ENCODE assay signal across 39 cellular contexts in genomic region chr16:61261315-61261714, GRCh38.
"Had no signal": no experiment of that assay in that cellular context is flagged by ENCODE, and none has a peak within 500 bp of the region (broad histone marks: within the 10 kb centered on the region; RNA-seq: fewer than 3 reads in every experiment).

No MANE protein-coding gene starts in this region.

- H3K27me3 Mint-ChIP-seq: activated naive CD4-positive, alpha-beta T cell treated with anti-CD3 and anti-CD28 coated beads, Interleukin-2, amount 10 ng/mL, durations not matched to agents 7 days and 5 days; activated naive CD4-positive, alpha-beta T cell treated with anti-CD3 and anti-CD28 coated beads, Interleukin-2, amount 50 U/mL, for 24 hours; activated naive CD8-positive, alpha-beta T cell; activated naive CD8-positive, alpha-beta T cell treated with anti-CD3 and anti-CD28 coated beads for 36 hours; activated naive CD8-positive, alpha-beta T cell treated with anti-CD3 and anti-CD28 coated beads, Interleukin-2, amount 10 ng/mL, durations not matched to agents 7 days and 5 days; activated naive CD8-positive, alpha-beta T cell treated with anti-CD3 and anti-CD28 coated beads, Interleukin-2, amount 50 U/mL, for 24 hours; activated T-cell treated with anti-CD3 and anti-CD28 coated beads, Interleukin-2, amount 50 U/mL, for 24 hours; activated T-helper 17 cell treated with anti-CD3 and anti-CD28 coated beads, Interleukin-2, amount 50 U/mL, for 72 hours; brain; central memory CD8-positive, alpha-beta T cell had no signal

- H3K36me3 ChIP-seq: adrenal gland, ascending aorta, brain microvascular endothelial cell, breast epithelium, cardiac muscle cell had no signal

- H3K27me3 ChIP-seq: adrenal gland, ascending aorta, body of pancreas, brain microvascular endothelial cell, breast epithelium, cardiac muscle cell had no signal

- H3K4me3 Mint-ChIP-seq: activated naive CD4-positive, alpha-beta T cell treated with anti-CD3 and anti-CD28 coated beads for 36 hours; activated naive CD4-positive, alpha-beta T cell treated with anti-CD3 and anti-CD28 coated beads, Interleukin-2, amount 10 ng/mL, durations not matched to agents 7 days and 5 days; activated naive CD4-positive, alpha-beta T cell treated with anti-CD3 and anti-CD28 coated beads, Interleukin-2, amount 50 U/mL, for 24 hours; activated naive CD8-positive, alpha-beta T cell; activated naive CD8-positive, alpha-beta T cell treated with anti-CD3 and anti-CD28 coated beads for 36 hours; activated naive CD8-positive, alpha-beta T cell treated with anti-CD3 and anti-CD28 coated beads, Interleukin-2, amount 10 ng/mL, durations not matched to agents 7 days and 5 days; activated naive CD8-positive, alpha-beta T cell treated with anti-CD3 and anti-CD28 coated beads, Interleukin-2, amount 50 U/mL, for 24 hours; activated T-cell treated with anti-CD3 and anti-CD28 coated beads, Interleukin-2, amount 50 U/mL, for 24 hours; activated T-cell treated with anti-CD3 and anti-CD28 coated beads, Interleukin-2, amount 50 U/mL, for 4 hours; activated T-cell treated with anti-CD3 and anti-CD28 coated beads, Interleukin-2, amount 50 U/mL, for 72 hours; activated T-helper 1 cell treated with anti-CD3 and anti-CD28 coated beads, Interleukin-12 subunit alpha, Interleukin-12 subunit beta, Interleukin-2, Interleukin-4 antibody, amounts not matched to agents 30 ng/mL and 10 ng/mL and 1 ng/mL, durations not matched to agents 14 hours and 24 hours and 36 hours; activated T-helper 17 cell treated with anti-CD3 and anti-CD28 coated beads, Interleukin-2, amount 50 U/mL, for 72 hours; brain; central memory CD8-positive, alpha-beta T cell had no signal

- H3K4me3 ChIP-seq: adrenal gland, ascending aorta, body of pancreas, breast epithelium, cardiac muscle cell had no signal

- H3K4me1 Mint-ChIP-seq: activated naive CD4-positive, alpha-beta T cell treated with anti-CD3 and anti-CD28 coated beads, Interleukin-2, amount 10 ng/mL, durations not matched to agents 7 days and 5 days; activated naive CD4-positive, alpha-beta T cell treated with anti-CD3 and anti-CD28 coated beads, Interleukin-2, amount 50 U/mL, for 24 hours; activated naive CD8-positive, alpha-beta T cell treated with anti-CD3 and anti-CD28 coated beads for 36 hours; activated naive CD8-positive, alpha-beta T cell treated with anti-CD3 and anti-CD28 coated beads, Interleukin-2, amount 10 ng/mL, durations not matched to agents 7 days and 5 days; activated naive CD8-positive, alpha-beta T cell treated with anti-CD3 and anti-CD28 coated beads, Interleukin-2, amount 50 U/mL, for 24 hours; activated T-helper 17 cell treated with anti-CD3 and anti-CD28 coated beads, Interleukin-2, amount 50 U/mL, for 72 hours; brain; central memory CD8-positive, alpha-beta T cell had no signal

- DNase-seq: activated effector memory CD4-positive, alpha-beta T cell treated with anti-CD3 and anti-CD28 coated beads, Interleukin-2, amount 50 U/mL, for 16 hours; activated effector memory CD4-positive, alpha-beta T cell treated with Interleukin-2 at 50 U/mL for 16 hours; activated gamma-delta T cell; activated gamma-delta T cell treated with Interleukin-2 at 50 U/mL for 16 hours; activated naive CD4-positive, alpha-beta T cell; activated naive CD4-positive, alpha-beta T cell treated with anti-CD3 and anti-CD28 coated beads for 36 hours; activated naive CD4-positive, alpha-beta T cell treated with anti-CD3 and anti-CD28 coated beads, Interleukin-2, amount 10 ng/mL, durations not matched to agents 7 days and 5 days; activated naive CD4-positive, alpha-beta T cell treated with anti-CD3 and anti-CD28 coated beads, Interleukin-2, amount 50 U/mL, for 16 hours; activated naive CD4-positive, alpha-beta T cell treated with Interleukin-2 at 50 U/mL for 16 hours; activated naive CD8-positive, alpha-beta T cell treated with anti-CD3 and anti-CD28 coated beads for 36 hours; activated naive CD8-positive, alpha-beta T cell treated with anti-CD3 and anti-CD28 coated beads, Interleukin-2, amount 10 ng/mL, durations not matched to agents 7 days and 5 days; activated naive CD8-positive, alpha-beta T cell treated with anti-CD3 and anti-CD28 coated beads, Interleukin-2, amount 50 U/mL, for 24 hours; activated T-cell treated with anti-CD3 and anti-CD28 coated beads, Interleukin-2, amount 50 U/mL, for 24 hours; activated T-cell treated with anti-CD3 and anti-CD28 coated beads, Interleukin-2, amount 50 U/mL, for 4 hours; activated T-cell treated with anti-CD3 and anti-CD28 coated beads, Interleukin-2, amount 50 U/mL, for 48 hours; activated T-cell treated with anti-CD3 and anti-CD28 coated beads, Interleukin-2, amount 50 U/mL, for 72 hours; adrenal gland; amniotic stem cell; amygdala; anterior cingulate cortex; aorta; body of pancreas; brain microvascular endothelial cell; caudate nucleus; central memory CD4-positive, alpha-beta T cell; cerebellar nuclear complex had no signal

- FAIRE-seq: astrocyte, bronchial epithelial cell had no signal

- H3K4me1 ChIP-seq: adrenal gland, ascending aorta, body of pancreas, breast epithelium had no signal

- H3K36me3 Mint-ChIP-seq: activated naive CD4-positive, alpha-beta T cell treated with anti-CD3 and anti-CD28 coated beads, Interleukin-2, amount 10 ng/mL, durations not matched to agents 7 days and 5 days; activated naive CD4-positive, alpha-beta T cell treated with anti-CD3 and anti-CD28 coated beads, Interleukin-2, amount 50 U/mL, for 24 hours; activated naive CD8-positive, alpha-beta T cell; activated naive CD8-positive, alpha-beta T cell treated with anti-CD3 and anti-CD28 coated beads for 36 hours; activated naive CD8-positive, alpha-beta T cell treated with anti-CD3 and anti-CD28 coated beads, Interleukin-2, amount 10 ng/mL, durations not matched to agents 7 days and 5 days; brain had no signal

- H3K27ac Mint-ChIP-seq: activated naive CD4-positive, alpha-beta T cell treated with anti-CD3 and anti-CD28 coated beads for 36 hours; activated naive CD4-positive, alpha-beta T cell treated with anti-CD3 and anti-CD28 coated beads, Interleukin-2, amount 10 ng/mL, durations not matched to agents 7 days and 5 days; activated naive CD4-positive, alpha-beta T cell treated with anti-CD3 and anti-CD28 coated beads, Interleukin-2, amount 50 U/mL, for 24 hours; activated naive CD4-positive, alpha-beta T cell treated with anti-CD3 and anti-CD28 coated beads, Interleukin-2, amount 50 U/mL, for 72 hours; activated naive CD8-positive, alpha-beta T cell; activated naive CD8-positive, alpha-beta T cell treated with anti-CD3 and anti-CD28 coated beads for 36 hours; activated naive CD8-positive, alpha-beta T cell treated with anti-CD3 and anti-CD28 coated beads, Interleukin-2, amount 10 ng/mL, durations not matched to agents 7 days and 5 days; activated naive CD8-positive, alpha-beta T cell treated with anti-CD3 and anti-CD28 coated beads, Interleukin-2, amount 50 U/mL, for 24 hours; activated T-cell treated with anti-CD3 and anti-CD28 coated beads, Interleukin-2, amount 50 U/mL, for 24 hours; activated T-cell treated with anti-CD3 and anti-CD28 coated beads, Interleukin-2, amount 50 U/mL, for 72 hours; activated T-helper 1 cell treated with anti-CD3 and anti-CD28 coated beads, Interleukin-12 subunit alpha, Interleukin-12 subunit beta, Interleukin-2, Interleukin-4 antibody, amounts not matched to agents 30 ng/mL and 10 ng/mL and 1 ng/mL, durations not matched to agents 14 hours and 24 hours and 36 hours; activated T-helper 17 cell treated with anti-CD3 and anti-CD28 coated beads, Interleukin-2, amount 50 U/mL, for 72 hours; activated T-helper 2 cell treated with anti-CD3 and anti-CD28 coated beads, Interferon-gamma antibody, Interleukin-2, Interleukin-4, amounts not matched to agents 10 μg/mL and 5 μg/mL and 100 μg/mL, durations not matched to agents 14 hours and 24 hours and 36 hours; brain had no signal

- H3K9me3 ChIP-seq: adrenal gland, ascending aorta, body of pancreas, breast epithelium had no signal

- ATAC-seq: activated naive CD4-positive, alpha-beta T cell treated with anti-CD3 and anti-CD28 coated beads, Interleukin-2, amount 50 U/mL, for 72 hours; activated naive CD8-positive, alpha-beta T cell treated with anti-CD3 and anti-CD28 coated beads, Interleukin-2, amount 50 U/mL, for 24 hours; activated T-cell treated with anti-CD3 and anti-CD28 coated beads, Interleukin-2, amount 50 U/mL, for 4 hours; activated T-cell treated with anti-CD3 and anti-CD28 coated beads, Interleukin-2, amount 50 U/mL, for 72 hours; activated T-helper 17 cell treated with anti-CD3 and anti-CD28 coated beads, Interleukin-2, amount 50 U/mL, for 72 hours; body of pancreas had no signal
